In genomic region chr4:1727117-1728031, GRCh38 we compare ENCODE assay signal across 9 cellular contexts. TPM values are rescaled to one million over a fixed set of nuclear protein-coding genes. Genes with fewer than 3 reads are reported as not detected.
DNase-seq lines count a peak whose midpoint lies in the region; ATAC-seq, FAIRE-seq and TF ChIP-seq lines count a peak whose summit lies in the region.
"Had no signal": no experiment of that assay in that cellular context is flagged by ENCODE, and none has a peak within 500 bp of the region (broad histone marks: within the 10 kb centered on the region; RNA-seq: fewer than 3 reads in every experiment).

No MANE protein-coding gene starts in this region.

- H3K27ac Mint-ChIP-seq in nephron progenitor cell, result no peak overlapping the region

- FAIRE-seq in A549 (lab: Jason Lieb, UNC), result no peak

- ATAC-seq in A549, result peak; percentile 75 to 79
- peak; percentile 46 for ATAC-seq in body of pancreas
- peak; percentile 24 for ATAC-seq in left lobe of liver

- no peak overlapping the region for H3K4me3 Mint-ChIP-seq in nephron progenitor cell
- H3K4me3 Mint-ChIP-seq: activated CD4-positive, alpha-beta memory T cell treated with anti-CD3 and anti-CD28 coated beads, Interleukin-2, amount 10 ng/mL, durations not matched to agents 7 days and 5 days had no signal

- peaks cover 51% of the 10 kb centered on the region for H3K4me1 ChIP-seq in A549
- peaks cover 34% of the 10 kb centered on the region for H3K4me1 ChIP-seq in body of pancreas

- intact Hi-C loops in body of pancreas (cut with DNase I), result loop anchor here (5.0 kb wide), 1 partner anchor 35 kb away; no protein-coding TSS in a partner anchor

- H3K4me3 ChIP-seq in A549 (peak overlapping the region; percentile 9; the same call in 1 of the 3 replicates), body of pancreas (no peak overlapping the region)

- WGBS in A549 (ENCODE audit: missing lambda C conversion rate), result 19% methylated on average over 17 of the region's 18 CpGs
- 56 to 58% methylated on average over 17 to 18 of the region's 18 CpGs for WGBS in body of pancreas, 2 donors

- TF ChIP-seq EP300 in A549 (IDR thresholded peaks at IDR 0.05), result no peak

- H3K4me2 ChIP-seq in A549, result peak overlapping the region; percentile 71

- peaks cover 35% of the 10 kb centered on the region for H3K4me1 Mint-ChIP-seq in nephron progenitor cell

- H3K9me3 ChIP-seq in A549 (no peaks in the 10 kb centered on the region), body of pancreas (no peaks in the 10 kb centered on the region)

- H3K27ac ChIP-seq in A549 (peak overlapping the region; percentile 84 to 92), body of pancreas (peak overlapping the region in 3 of 4 donors; percentile 62 to 73 (median 67))

- TF ChIP-seq POLR2A in A549 (IDR thresholded peaks at IDR 0.05; ENCODE audit: low read length) (no peak), body of pancreas (IDR thresholded peaks at IDR 0.05) (no peak)

- H3K36me3 Mint-ChIP-seq in nephron progenitor cell (ENCODE audit: low read depth), result peaks cover 60% of the 10 kb centered on the region

- no peaks in the 10 kb centered on the region for H3K27me3 ChIP-seq in body of pancreas

- CTCF ChIA-PET in A549 (lab: Yijun Ruan, JAX), result interaction anchor here (0.9 to 7.4 kb wide), 13 partner anchors 9 to 371 kb away, joined by 3 to 108 read pairs (median 5); partner anchors contain the start of gene SLBP

- no peak for TF ChIP-seq RAD21 in A549 (conservative IDR thresholded peaks at IDR 0.05 in 1 of 2, IDR thresholded peaks at IDR 0.05 in 1 of 2)

- POLR2A ChIA-PET in A549 (lab: Yijun Ruan, JAX), result interaction anchor here (0.8 to 2.0 kb wide), 2 partner anchors 15 to 34 kb away, joined by 4 to 5 read pairs; partner anchors contain the start of gene SLBP

- no peaks in the 10 kb centered on the region for H3K27me3 Mint-ChIP-seq in nephron progenitor cell (ENCODE audit: low read depth, poor library complexity)
- H3K27me3 Mint-ChIP-seq: activated CD4-positive, alpha-beta memory T cell treated with anti-CD3 and anti-CD28 coated beads, Interleukin-2, amount 10 ng/mL, durations not matched to agents 7 days and 5 days had no signal

- DNase-seq in A549 (ENCODE audit: low read depth in 1 of 2, low spot score in 1 of 2) (peak; percentile 56 to 75), Kasumi-1 (lab: John Stamatoyannopoulos, UW) (peak; percentile 64 to 68), body of pancreas (peak in 3 of 4 donors; percentile 48 to 80 (median 69)), left lobe of liver (ENCODE audit: low spot score) (no peak), NCI-H1105 (lab: John Stamatoyannopoulos, UW) (no peak), SK-N-DZ (ENCODE audit: low spot score) (no peak), nephron progenitor cell (no peak)
- no peak for DNase-seq in activated CD4-positive, alpha-beta T cell treated with anti-CD3 and anti-CD28 coated beads for 48 hours
- DNase-seq: activated CD4-positive, alpha-beta memory T cell treated with anti-CD3 and anti-CD28 coated beads, Interleukin-2, amount 10 ng/mL, durations not matched to agents 7 days and 5 days had no signal

- no peak for TF ChIP-seq CTCF in A549 (IDR thresholded peaks at IDR 0.05)
- no peak for TF ChIP-seq CTCF in body of pancreas (IDR thresholded peaks at IDR 0.05)
- no peak for TF ChIP-seq CTCF in nephron progenitor cell (IDR thresholded peaks at IDR 0.05)

- H3K9me3 Mint-ChIP-seq in nephron progenitor cell, result no peaks in the 10 kb centered on the region
- H3K9me3 Mint-ChIP-seq: activated CD4-positive, alpha-beta memory T cell treated with anti-CD3 and anti-CD28 coated beads, Interleukin-2, amount 10 ng/mL, durations not matched to agents 7 days and 5 days had no signal

- H3K36me3 ChIP-seq in body of pancreas (replicated peaks in 1 of 2; ENCODE audit: insufficient read depth in 1 of 2, low read depth in 2 of 2), result no peaks in the 10 kb centered on the region

TF ChIP-seq in A549, 52 proteins besides CTCF, POLR2A, EP300 and RAD21:
- TF ChIP-seq FOSL2 (IDR thresholded peaks at IDR 0.05) (no peak), FOSL2 (CRISPR knock-in tag; IDR thresholded peaks at IDR 0.05) (peak; percentile 62), MAX (IDR thresholded peaks at IDR 0.05) (peak; percentile 72), USF2 (IDR thresholded peaks at IDR 0.05) (peak; percentile 81), JUN (IDR thresholded peaks at IDR 0.05) (0 out of 5 replicates have a peak, but pooled peaks of 1 of the 2 experiments have one; percentile 34), NR3C1 (IDR thresholded peaks at IDR 0.05) (no peak)

RNA-seq across cellular contexts. Expression of gene TACC3, which starts 6.1 kb away (rescaled TPM):
- polyA plus RNA-seq in A549 (2011; rRNA removed) (25.9 and 31.4 TPM in 2 replicates), A549 (2017; fragmentation: RNase III; extraction: RNeasy Plus Mini Kit Qiagen cat#74134 plus additional on column Dnase treatment) (67.3 to 77.2 TPM (median 70.6 TPM) in 3 replicates)
- polyA plus RNA-seq in A549 (2012; cell fraction: cytosol; rRNA removed), result 75.8 and 76.6 TPM in 2 replicates
- 168 and 176 TPM in 2 replicates for polyA plus RNA-seq in A549 (2012; cell fraction: nucleus; rRNA removed)
- polyA minus RNA-seq in A549 (2011; rRNA and poly(A)+ RNA removed), result 17.1 and 23.8 TPM in 2 replicates
- total RNA-seq in body of pancreas (1 to 10 TPM; 5.7 to 8.9 TPM), left lobe of liver (4.5 TPM)
- 28.0 and 30.2 TPM in 2 replicates for polyA plus RNA-seq in SK-N-DZ (2014; cell fraction: cytosol; rRNA removed)
- 90.5 and 232 TPM in 2 replicates for polyA plus RNA-seq in SK-N-DZ (2014; cell fraction: nucleus; rRNA removed)

RNA-seq across cellular contexts. Expression of gene TMEM129, which starts 6.3 kb away (rescaled TPM):
- polyA plus RNA-seq in A549 (2011; rRNA removed), result 12.7 and 15.5 TPM in 2 replicates
- 21.6 and 36.9 TPM in 2 replicates for polyA plus RNA-seq in A549 (2012; cell fraction: cytosol; rRNA removed)
- polyA plus RNA-seq in A549 (2012; cell fraction: nucleus; rRNA removed), result 39.4 and 63.8 TPM in 2 replicates
- 15.0 to 20.5 TPM (median 20.4 TPM) in 3 replicates for polyA plus RNA-seq in A549 (2017; fragmentation: RNase III; extraction: RNeasy Plus Mini Kit Qiagen cat#74134 plus additional on column Dnase treatment)
- 8.1 and 15.3 TPM in 2 replicates for polyA minus RNA-seq in A549 (2011; rRNA and poly(A)+ RNA removed)
- 10 to 100 TPM; 26.7 to 53.1 TPM for total RNA-seq in body of pancreas
- 30.3 TPM for total RNA-seq in left lobe of liver
- 77.3 and 81.6 TPM in 2 replicates for polyA plus RNA-seq in SK-N-DZ (2014; cell fraction: cytosol; rRNA removed)
- 124 and 144 TPM in 2 replicates for polyA plus RNA-seq in SK-N-DZ (2014; cell fraction: nucleus; rRNA removed)

RNA-seq across cellular contexts. Expression of gene SLBP, which starts 15.3 kb away (rescaled TPM):
- 66.7 and 89.9 TPM in 2 replicates for polyA plus RNA-seq in A549 (2011; rRNA removed)
- polyA plus RNA-seq in A549 (2012; cell fraction: cytosol; rRNA removed), result 50.6 and 56.4 TPM in 2 replicates
- polyA plus RNA-seq in A549 (2012; cell fraction: nucleus; rRNA removed), result 31.6 and 38.1 TPM in 2 replicates
- polyA plus RNA-seq in A549 (2017; fragmentation: RNase III; extraction: RNeasy Plus Mini Kit Qiagen cat#74134 plus additional on column Dnase treatment), result 80.5 to 88.6 TPM (median 84.6 TPM) in 3 replicates
- polyA minus RNA-seq in A549 (2011; rRNA and poly(A)+ RNA removed), result 14.0 and 18.2 TPM in 2 replicates
- total RNA-seq in body of pancreas, result 10 to 100 TPM; 23.7 to 26.2 TPM
- 12.3 TPM for total RNA-seq in left lobe of liver
- 169 and 184 TPM in 2 replicates for polyA plus RNA-seq in SK-N-DZ (2014; cell fraction: cytosol; rRNA removed)
- 100 and 125 TPM in 2 replicates for polyA plus RNA-seq in SK-N-DZ (2014; cell fraction: nucleus; rRNA removed)

RNA-seq across cellular contexts. Expression of gene FAM53A, which starts 43.3 kb away (rescaled TPM):
- polyA plus RNA-seq in A549 (2011; rRNA removed), result 0.74 and 1.2 TPM in 2 replicates
- 0.86 and 1.1 TPM in 2 replicates for polyA plus RNA-seq in A549 (2012; cell fraction: cytosol; rRNA removed)
- polyA plus RNA-seq in A549 (2012; cell fraction: nucleus; rRNA removed), result 3.6 and 3.7 TPM in 2 replicates
- 0.56 to 1.1 TPM (median 0.87 TPM) in 3 replicates for polyA plus RNA-seq in A549 (2017; fragmentation: RNase III; extraction: RNeasy Plus Mini Kit Qiagen cat#74134 plus additional on column Dnase treatment)
- polyA minus RNA-seq in A549 (2011; rRNA and poly(A)+ RNA removed), result 2.1 and 2.3 TPM in 2 replicates
- 1 to 10 TPM in 1 of 2 donors, under 1 TPM in 1; 0.66 to 2.3 TPM for total RNA-seq in body of pancreas
- total RNA-seq in left lobe of liver, result 2.2 TPM
- polyA plus RNA-seq in SK-N-DZ (2014; cell fraction: cytosol; rRNA removed), result 2.1 and 2.6 TPM in 2 replicates
- polyA plus RNA-seq in SK-N-DZ (2014; cell fraction: nucleus; rRNA removed), result 7.5 and 10.8 TPM in 2 replicates

Comparison
In these comparisons a context has a peak if more than half of its experiments do, and no peak if none do; other contexts are left out.
1. ATAC-seq: peak in every context shown above with its lines; median percentile 77 in A549; 46 in body of pancreas; 24 in left lobe of liver.
2. DNase-seq: peak in A549 (2 of 2), Kasumi-1 (2 of 2) and body of pancreas (3 of 4); none in left lobe of liver (single experiment), NCI-H1105 (single experiment), activated CD4-positive, alpha-beta T cell treated with anti-CD3 and anti-CD28 coated beads for 48 hours (single experiment), SK-N-DZ (single experiment) and nephron progenitor cell (single experiment).